8 cellular contexts compared by ENCODE assay signal in genomic region chr1:32179443-32180185, GRCh38. TPM values are rescaled to one million over a fixed set of nuclear protein-coding genes. Genes with fewer than 3 reads are reported as not detected.
DNase-seq lines count a peak whose midpoint lies in the region; ATAC-seq and TF ChIP-seq lines count a peak whose summit lies in the region.

Gene TXLNA (plus strand): TSS chr1:32179675. CDS start chr1:32180346, 671 bp downstream.

- H3K36me3 ChIP-seq in BJ (ENCODE audit: control insufficient read depth, insufficient read depth, low read length) (peaks cover 6% of the 10 kb centered on the region), left lung (peaks cover 0 to 32% of the 10 kb centered on the region in 2 donors)

- no peaks in the 10 kb centered on the region for H3K9me3 Mint-ChIP-seq in activated CD4-positive, alpha-beta T cell treated with anti-CD3 and anti-CD28 coated beads, Interleukin-2, amount 10 ng/mL, durations not matched to agents 7 days and 5 days

- H3K4me1 ChIP-seq in left lung = peaks cover 21 to 56% of the 10 kb centered on the region in 2 donors

- ATAC-seq in HG03457 (IDR thresholded peaks at IDR 0.05; ENCODE audit: unreplicated experiment) (peak; percentile 60), left lung (peak; percentile 95)

- POLR2A ChIA-PET in BJ (lab: Charles Lee) = interaction anchor here (0.9 kb wide), 1 partner anchor 18 kb away, joined by 3 read pairs; no protein-coding TSS in a partner anchor
- POLR2A ChIA-PET in activated CD4-positive, alpha-beta T cell treated with anti-CD3 and anti-CD28 coated beads, Interleukin-2, amount 10 ng/mL, durations not matched to agents 7 days and 5 days (lab: Charles Lee) = interaction anchor here (1.0 kb wide), 2 partner anchors 26 to 36 kb away, joined by 3 to 4 read pairs; partner anchors contain the start of gene IQCC

- H3K9me3 ChIP-seq in left lung = no peaks in the 10 kb centered on the region

- CTCF ChIA-PET in BJ (lab: Yijun Ruan, JAX) = interaction anchor here (0.7 to 2.0 kb wide), 6 partner anchors 25 to 107 kb away, joined by 3 to 5 read pairs (median 4); partner anchors contain the start of gene TMEM39B
- CTCF ChIA-PET in activated CD4-positive, alpha-beta T cell treated with anti-CD3 and anti-CD28 coated beads, Interleukin-2, amount 10 ng/mL, durations not matched to agents 7 days and 5 days (lab: Charles Lee) = interaction anchor here (0.6 to 1.9 kb wide), 11 partner anchors 16 to 193 kb away, joined by 3 to 9 read pairs (median 3); partner anchors contain the start of gene CCDC28B

- peak within 1 kb of the TSS; percentile 98 for H3K27ac Mint-ChIP-seq in activated CD4-positive, alpha-beta T cell treated with anti-CD3 and anti-CD28 coated beads, Interleukin-2, amount 10 ng/mL, durations not matched to agents 7 days and 5 days

- no peaks in the 10 kb centered on the region for H3K27me3 Mint-ChIP-seq in activated CD4-positive, alpha-beta T cell treated with anti-CD3 and anti-CD28 coated beads, Interleukin-2, amount 10 ng/mL, durations not matched to agents 7 days and 5 days

- H3K27ac ChIP-seq in left lung = peak within 1 kb of the TSS; percentile 94 to 95

- DNase-seq in BJ (ENCODE audit: low read depth) = peak; percentile 51
- peak; percentile 97 for DNase-seq in GM19240 (ENCODE audit: insufficient read length, low spot score)
- peak; percentile 74 to 93 for DNase-seq in NCI-H526 (lab: John Stamatoyannopoulos, UW)
- DNase-seq in activated CD4-positive, alpha-beta T cell treated with anti-CD3 and anti-CD28 coated beads, Interleukin-2, amount 10 ng/mL, durations not matched to agents 7 days and 5 days = peak; percentile 90
- DNase-seq in cortex of kidney (lab: John Stamatoyannopoulos, UW) = peak; percentile 66
- peak; percentile 95 to 99 for DNase-seq in left lung
- DNase-seq in stimulated activated CD4-positive, alpha-beta T cell treated with anti-CD3 and anti-CD28 coated beads, Interleukin-2, amount 100 ng/mL, for 48 hours = peak; percentile 83 to 88

- no peak for TF ChIP-seq CTCF in BJ (IDR thresholded peaks at IDR 0.05; ENCODE audit: insufficient read depth, low read depth, low read length)
- TF ChIP-seq CTCF in left lung (IDR thresholded peaks at IDR 0.05) = no peak

- intact Hi-C loops in left lung (cut with DNase I) = no loop called here

- H3K27me3 ChIP-seq in BJ (ENCODE audit: control insufficient read depth, insufficient read depth, low read length) = no peaks in the 10 kb centered on the region
- H3K27me3 ChIP-seq in left lung = no peaks in the 10 kb centered on the region

- H3K4me3 ChIP-seq in BJ (ENCODE audit: low read depth, low read length) (peak within 1 kb of the TSS; percentile 66), left lung (peak within 1 kb of the TSS; percentile 62 to 80)

- peak within 1 kb of the TSS; percentile 92 for H3K4me3 Mint-ChIP-seq in activated CD4-positive, alpha-beta T cell treated with anti-CD3 and anti-CD28 coated beads, Interleukin-2, amount 10 ng/mL, durations not matched to agents 7 days and 5 days

- H3K4me1 Mint-ChIP-seq in activated CD4-positive, alpha-beta T cell treated with anti-CD3 and anti-CD28 coated beads, Interleukin-2, amount 10 ng/mL, durations not matched to agents 7 days and 5 days = peaks cover 47% of the 10 kb centered on the region

- peaks cover 50% of the 10 kb centered on the region for H3K36me3 Mint-ChIP-seq in activated CD4-positive, alpha-beta T cell treated with anti-CD3 and anti-CD28 coated beads, Interleukin-2, amount 10 ng/mL, durations not matched to agents 7 days and 5 days (ENCODE audit: low read depth)

RNA-seq across cellular contexts. Expression of gene TXLNA, which starts in this region (rescaled TPM):
- 38.1 and 38.5 TPM in 2 replicates for polyA plus RNA-seq in BJ (2011; rRNA removed)
- polyA minus RNA-seq in BJ (2011; rRNA and poly(A)+ RNA removed) = 44.0 and 46.8 TPM in 2 replicates
- total RNA-seq in activated CD4-positive, alpha-beta T cell treated with anti-CD3 and anti-CD28 coated beads, Interleukin-2, amount 10 ng/mL, durations not matched to agents 7 days and 5 days = 10 to 100 TPM; 64.1 to 65.8 TPM
- total RNA-seq in left lung = 10 to 100 TPM; 54.0 to 56.4 TPM

Comparison
In these comparisons a context has a peak if more than half of its experiments do, and no peak if none do; other contexts are left out.
1. Peak in every context shown above with its lines: DNase-seq, ATAC-seq, H3K4me3 ChIP-seq and H3K27ac ChIP-seq.